In the genomic region with DNA sequence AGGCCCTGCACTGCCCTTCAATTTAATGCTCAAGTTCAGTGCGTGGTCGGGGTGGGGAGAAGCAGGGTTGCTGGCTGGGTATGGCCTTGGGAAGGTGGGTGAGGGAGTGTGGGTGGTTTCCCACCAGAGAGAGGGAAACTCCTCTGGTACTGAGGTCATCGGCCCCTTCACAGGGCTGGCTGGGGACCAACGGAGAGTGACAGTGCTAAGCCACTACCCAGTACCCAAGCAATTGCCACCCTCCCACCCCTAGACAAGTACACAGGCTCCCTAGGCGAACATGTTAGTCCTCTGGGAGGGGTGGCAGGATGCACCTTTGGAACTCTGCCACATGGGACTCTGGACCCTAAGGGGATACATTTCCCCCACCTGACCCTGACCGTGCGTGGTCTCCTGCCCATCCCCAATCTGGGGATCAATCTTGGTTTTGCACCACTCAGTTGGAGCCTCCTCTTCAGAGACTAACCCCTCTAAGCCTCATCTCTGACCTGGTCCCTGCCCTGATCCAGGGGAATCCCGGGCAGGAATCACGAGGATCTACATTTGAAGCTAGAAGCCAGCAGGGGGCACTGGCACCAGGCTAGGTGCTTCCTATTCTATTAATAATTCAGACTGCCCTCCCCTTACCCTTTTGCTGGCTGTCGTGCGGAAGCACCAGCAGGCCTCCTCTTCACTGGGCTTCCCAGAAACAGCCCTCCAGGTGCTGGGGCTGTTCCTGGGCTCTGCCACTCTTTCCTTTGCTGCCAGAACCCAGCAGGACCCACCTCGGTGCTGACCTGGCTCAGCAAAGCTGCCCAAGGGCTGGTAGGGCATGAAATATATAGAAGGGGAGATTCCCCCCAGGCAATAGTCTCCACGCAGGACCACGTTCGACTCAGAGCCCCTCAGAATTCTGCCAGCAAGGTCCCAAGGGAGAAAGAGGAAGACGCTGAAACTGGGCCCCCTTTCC, we compare ENCODE assay signal across 8 cellular contexts.
DNase-seq lines count a peak whose midpoint lies in the region; ATAC-seq lines count a peak whose summit lies in the region.

No MANE protein-coding gene starts in this region.

- H3K4me1 Mint-ChIP-seq in T-helper 2 cell treated with Interferon-gamma antibody and Interleukin-4, amounts not matched to agents 5 μg/mL and 100 μg/mL, for 36 hours (ENCODE audit: low read depth), result no peaks in the 10 kb centered on the region

- H4K20me1 ChIP-seq in BLaER1 treated with 17β-estradiol and CSF1 and Interleukin-3, amounts not matched to agents 10 nM and 100 nM, result 0 out of 22 replicates have a peak, but pooled peaks cover 0 to 6% (median 0%) of the 10 kb centered on the region in 11 experiments

- peaks cover 0 to 19% (median 12%) of the 10 kb centered on the region in 10 experiments; a peak in 14 of 20 replicates for H3K4me1 ChIP-seq in BLaER1 treated with 17β-estradiol and CSF1 and Interleukin-3, amounts not matched to agents 10 nM and 100 nM

- H3K27ac ChIP-seq in BLaER1 treated with 17β-estradiol and CSF1 and Interleukin-3, amounts not matched to agents 10 nM and 100 nM, result no peak overlapping the region

- H3K4me2 ChIP-seq in BLaER1 treated with 17β-estradiol and CSF1 and Interleukin-3, amounts not matched to agents 10 nM and 100 nM, result peak overlapping the region in 8 of 11 experiments; percentile 13 to 66 (median 48); a peak in 14 of 22 replicates

- DNase-seq in HT-29 (ENCODE audit: low spot score), result peak; percentile 19
- peak; percentile 34 for DNase-seq in amniotic epithelial cell (ENCODE audit: low read depth)
- peak; percentile 80 for DNase-seq in left kidney (ENCODE audit: low read depth, low spot score)
- DNase-seq in middle frontal gyrus (ENCODE audit: extremely low spot score, low spot score), result no peak
- no peak for DNase-seq in T-helper 2 cell treated with Interferon-gamma antibody and Interleukin-4, amounts not matched to agents 5 μg/mL and 100 μg/mL, for 36 hours (ENCODE audit: low spot score)
- no peak for DNase-seq in AML-193 (lab: John Stamatoyannopoulos, UW)

- no peaks in the 10 kb centered on the region for H3K9me3 Mint-ChIP-seq in T-helper 2 cell treated with Interferon-gamma antibody and Interleukin-4, amounts not matched to agents 5 μg/mL and 100 μg/mL, for 36 hours

- H3K36me3 Mint-ChIP-seq in T-helper 2 cell treated with Interferon-gamma antibody and Interleukin-4, amounts not matched to agents 5 μg/mL and 100 μg/mL, for 36 hours (ENCODE audit: low read depth), result no peaks in the 10 kb centered on the region

- no peak for ATAC-seq in HG02759 (IDR thresholded peaks at IDR 0.05; ENCODE audit: unreplicated experiment)

- H3K27me3 ChIP-seq in BLaER1 treated with 17β-estradiol and CSF1 and Interleukin-3, amounts not matched to agents 10 nM and 100 nM, result peaks cover 0 to 3% (median 0%) of the 10 kb centered on the region in 11 experiments; a peak in 1 of 22 replicates

- H3K4me3 ChIP-seq in BLaER1 treated with 17β-estradiol and CSF1 and Interleukin-3, amounts not matched to agents 10 nM and 100 nM, result no peak overlapping the region

- H3K4me3 Mint-ChIP-seq in T-helper 2 cell treated with Interferon-gamma antibody and Interleukin-4, amounts not matched to agents 5 μg/mL and 100 μg/mL, for 36 hours, result no peak overlapping the region

- H3K36me3 ChIP-seq in BLaER1 treated with 17β-estradiol and CSF1 and Interleukin-3, amounts not matched to agents 10 nM and 100 nM, result no peaks in the 10 kb centered on the region; a peak in 2 of 22 replicates

- peaks cover 4% of the 10 kb centered on the region for H3K27me3 Mint-ChIP-seq in T-helper 2 cell treated with Interferon-gamma antibody and Interleukin-4, amounts not matched to agents 5 μg/mL and 100 μg/mL, for 36 hours (ENCODE audit: low read depth)

- no peak overlapping the region for H3K27ac Mint-ChIP-seq in T-helper 2 cell treated with Interferon-gamma antibody and Interleukin-4, amounts not matched to agents 5 μg/mL and 100 μg/mL, for 36 hours

- H3K9me3 ChIP-seq in BLaER1 treated with 17β-estradiol and CSF1 and Interleukin-3, amounts not matched to agents 10 nM and 100 nM (replicated peaks in 1 of 11), result no peaks in the 10 kb centered on the region

- H3K9ac ChIP-seq in BLaER1 treated with 17β-estradiol and CSF1 and Interleukin-3, amounts not matched to agents 10 nM and 100 nM, result no peak overlapping the region

Comparison
In these comparisons a context has a peak if more than half of its experiments do, and no peak if none do; other contexts are left out.
1. DNase-seq: peak in HT-29 (single experiment), amniotic epithelial cell (single experiment) and left kidney (single experiment); none in middle frontal gyrus (single experiment), T-helper 2 cell treated with Interferon-gamma antibody and Interleukin-4, amounts not matched to agents 5 μg/mL and 100 μg/mL, for 36 hours (single experiment) and AML-193 (0 of 2).